ENCODE assay signal across 20 cellular contexts in genomic region chr5:65121880-65122436, GRCh38.
DNase-seq lines count a peak whose midpoint lies in the region; ATAC-seq and TF ChIP-seq lines count a peak whose summit lies in the region.
"Had no signal": no experiment of that assay in that cellular context is flagged by ENCODE, and none has a peak within 500 bp of the region (broad histone marks: within the 10 kb centered on the region; RNA-seq: fewer than 3 reads in every experiment).

No MANE protein-coding gene starts in this region.

- H3K9ac ChIP-seq in GM23248 (peak overlapping the region; percentile 29; the same call in 1 of the 2 replicates), endodermal cell (ENCODE audit: extremely low read depth, low read length, poor library complexity, severe bottlenecking) (no peak overlapping the region)

- H3K36me3 Mint-ChIP-seq in activated T-helper 17 cell treated with anti-CD3 and anti-CD28 coated beads, Interleukin-2, amount 50 U/mL, for 72 hours (ENCODE audit: low read depth), result no peaks in the 10 kb centered on the region
- H3K36me3 Mint-ChIP-seq in endodermal cell (ENCODE audit: low read depth), result no peaks in the 10 kb centered on the region

- H3K9me3 ChIP-seq in GM23248 (ENCODE audit: low read depth) (peaks cover 7% of the 10 kb centered on the region), endodermal cell (ENCODE audit: control insufficient read depth, low read length) (peaks cover 17% of the 10 kb centered on the region)
- H3K9me3 ChIP-seq: pancreas, thoracic aorta had no signal

- H3K9me3 Mint-ChIP-seq in activated T-helper 17 cell treated with anti-CD3 and anti-CD28 coated beads, Interleukin-2, amount 50 U/mL, for 72 hours, result peaks cover 4% of the 10 kb centered on the region
- peaks cover 11% of the 10 kb centered on the region for H3K9me3 Mint-ChIP-seq in endodermal cell

- no peaks in the 10 kb centered on the region for H3K79me2 ChIP-seq in GM23248 (ENCODE audit: insufficient read depth)

- no peaks in the 10 kb centered on the region for H3K27me3 ChIP-seq in GM23248 (replicated peaks; ENCODE audit: insufficient read depth)
- H3K27me3 ChIP-seq in foreskin keratinocyte, result no peaks in the 10 kb centered on the region
- H3K27me3 ChIP-seq in endodermal cell (ENCODE audit: control insufficient read depth, insufficient read depth, low read length, poor library complexity, severe bottlenecking), result no peaks in the 10 kb centered on the region
- H3K27me3 ChIP-seq: pancreas, spleen had no signal

- WGBS in GM23248 (ENCODE audit: low coverage in 1 of 2, low lambda C conversion rate in 2 of 2, missing lambda C conversion rate in 2 of 2), 2 experiments, result 39 to 52% methylated on average over 10 of the region's 10 CpGs
- whole genome bisulfite sequencing in endodermal cell (ENCODE audit: insufficient coverage in 1 of 2, insufficient read length in 1 of 2), 2 experiments, result 94 to 96% methylated on average over 5 to 10 of the region's 10 CpGs

- peak; percentile 26 for ATAC-seq in activated T-helper 17 cell treated with anti-CD3 and anti-CD28 coated beads, Interleukin-2, amount 50 U/mL, for 72 hours (replicated peaks)
- peak; percentile 57 for ATAC-seq in foreskin keratinocyte
- ATAC-seq: HCT116, pancreas had no signal

- no peaks in the 10 kb centered on the region for H4K20me1 ChIP-seq in GM23248 (ENCODE audit: insufficient read depth)

- H2AFZ ChIP-seq in GM23248, result peak overlapping the region; percentile 50; the same call in 1 of the 2 replicates

- TF ChIP-seq CTCF in AG09309 (IDR thresholded peaks at IDR 0.05; ENCODE audit: control insufficient read depth, insufficient read depth, low read depth, low read length, missing control alignments) (no peak), foreskin keratinocyte (conservative IDR thresholded peaks at IDR 0.05) (no peak), endodermal cell (conservative IDR thresholded peaks at IDR 0.05) (no peak)

- DNase-seq in AG09309 (ENCODE audit: low read depth) (peak; percentile 95), GM23248 (peak; percentile 93), foreskin keratinocyte (no peak), NCI-H1930 (lab: John Stamatoyannopoulos, UW) (no peak), NCI-H774 (lab: John Stamatoyannopoulos, UW) (no peak), D341Med (ENCODE audit: low spot score) (no peak), endodermal cell (no peak)
- DNase-seq: activated CD4-positive, alpha-beta T cell treated with anti-CD3 and anti-CD28 coated beads, Interleukin-2, amount 50 U/mL, for 1 hour; aorta; DMS153; Karpas-422; NCI-H2081; NCI-H69; pancreas; spleen had no signal

- H3K4me1 Mint-ChIP-seq in activated T-helper 17 cell treated with anti-CD3 and anti-CD28 coated beads, Interleukin-2, amount 50 U/mL, for 72 hours, result no peaks in the 10 kb centered on the region
- H3K4me1 Mint-ChIP-seq in endodermal cell, result peaks cover 23% of the 10 kb centered on the region
- H3K4me1 Mint-ChIP-seq: B cell had no signal

- peaks cover 14% of the 10 kb centered on the region for H3F3A ChIP-seq in GM23248 (ENCODE audit: insufficient read depth)

- H3K4me3 ChIP-seq in AG09309 (ENCODE audit: control insufficient read depth, low read depth, low read length) (no peak overlapping the region), GM23248 (no peak overlapping the region), endodermal cell (ENCODE audit: low read length) (no peak overlapping the region)
- H3K4me3 ChIP-seq: pancreas, spleen, thoracic aorta had no signal

- H3K27ac ChIP-seq in GM23248, result peak overlapping the region; percentile 79
- H3K27ac ChIP-seq in foreskin keratinocyte, result no peak overlapping the region
- no peak overlapping the region for H3K27ac ChIP-seq in endodermal cell (ENCODE audit: low read depth, low read length)
- H3K27ac ChIP-seq: pancreas, spleen, thoracic aorta had no signal

- H3K4me2 ChIP-seq in GM23248 (ENCODE audit: unreplicated experiment), result no peak overlapping the region

- peaks cover 19% of the 10 kb centered on the region for H3K4me1 ChIP-seq in GM23248 (ENCODE audit: insufficient read depth)
- H3K4me1 ChIP-seq in foreskin keratinocyte, result no peaks in the 10 kb centered on the region
- H3K4me1 ChIP-seq in endodermal cell (ENCODE audit: control insufficient read depth, insufficient read depth, low read length), result peaks cover 4% of the 10 kb centered on the region
- H3K4me1 ChIP-seq: pancreas, spleen had no signal

- H3K27me3 Mint-ChIP-seq in activated T-helper 17 cell treated with anti-CD3 and anti-CD28 coated beads, Interleukin-2, amount 50 U/mL, for 72 hours, result no peaks in the 10 kb centered on the region
- no peaks in the 10 kb centered on the region for H3K27me3 Mint-ChIP-seq in endodermal cell (ENCODE audit: insufficient read depth)
- H3K27me3 Mint-ChIP-seq: B cell had no signal

- in situ Hi-C loops in GM23248 (cut with MboI), result no loop called here

- no peak overlapping the region for H3K27ac Mint-ChIP-seq in activated T-helper 17 cell treated with anti-CD3 and anti-CD28 coated beads, Interleukin-2, amount 50 U/mL, for 72 hours
- no peak overlapping the region for H3K27ac Mint-ChIP-seq in endodermal cell
- H3K27ac Mint-ChIP-seq: activated T-helper 1 cell treated with anti-CD3 and anti-CD28 coated beads, Interleukin-12 subunit alpha, Interleukin-12 subunit beta, Interleukin-2, Interleukin-4 antibody, amounts not matched to agents 30 ng/mL and 10 ng/mL and 1 ng/mL, durations not matched to agents 14 hours and 24 hours and 36 hours; B cell had no signal

- H3K36me3 ChIP-seq in GM23248 (ENCODE audit: low read depth) (peaks cover 5% of the 10 kb centered on the region; the same call in 1 of the 2 replicates), endodermal cell (ENCODE audit: control insufficient read depth, insufficient read depth, low read length) (no peaks in the 10 kb centered on the region)
- H3K36me3 ChIP-seq: pancreas, spleen, thoracic aorta had no signal

- no peaks in the 10 kb centered on the region for H3K9me2 ChIP-seq in GM23248 (ENCODE audit: insufficient read depth)

- H3K4me3 Mint-ChIP-seq in activated T-helper 17 cell treated with anti-CD3 and anti-CD28 coated beads, Interleukin-2, amount 50 U/mL, for 72 hours, result no peak overlapping the region
- no peak overlapping the region for H3K4me3 Mint-ChIP-seq in endodermal cell
- H3K4me3 Mint-ChIP-seq: activated T-helper 1 cell treated with anti-CD3 and anti-CD28 coated beads, Interleukin-12 subunit alpha, Interleukin-12 subunit beta, Interleukin-2, Interleukin-4 antibody, amounts not matched to agents 30 ng/mL and 10 ng/mL and 1 ng/mL, durations not matched to agents 14 hours and 24 hours and 36 hours; B cell had no signal

Comparison
In these comparisons a context has a peak if more than half of its experiments do, and no peak if none do; other contexts are left out.
1. DNase-seq: peak in AG09309 (single experiment) and GM23248 (single experiment); none in foreskin keratinocyte (0 of 2), NCI-H1930 (0 of 2), NCI-H774 (single experiment), D341Med (single experiment) and endodermal cell (single experiment).